Comparison of ENCODE assay signal across 1 cellular context in genomic region chr10:14571866-14572507, GRCh38.
TF ChIP-seq lines count a peak whose summit lies in the region.

No MANE protein-coding gene starts in this region.

TF ChIP-seq in HepG2, 621 proteins besides CTCF, POLR2A, EP300 and RAD21 (continued from another document and continues in another):
- TF ChIP-seq ZFYVE20 (CRISPR knock-in tag; IDR thresholded peaks at IDR 0.05; ENCODE audit: borderline replicate concordance, low read depth) (no peak), NFIC (IDR thresholded peaks at IDR 0.05; ENCODE audit: low read length) (peak; percentile 21; the same call in 1 of the 2 replicates), ZXDC (CRISPR knock-in tag; IDR thresholded peaks at IDR 0.05) (no peak), XRCC5 (optimal IDR thresholded peaks at IDR 0.05; ENCODE audit: low read length) (no peak), ZNF879 (CRISPR knock-in tag; IDR thresholded peaks at IDR 0.05) (no peak), ZNF468 (CRISPR knock-in tag; IDR thresholded peaks at IDR 0.05) (no peak), ZNF792 (CRISPR knock-in tag; IDR thresholded peaks at IDR 0.05) (peak; percentile 65; the same call in 1 of the 2 replicates), ZNF160 (CRISPR knock-in tag; IDR thresholded peaks at IDR 0.05) (no peak), STAT5B (CRISPR knock-in tag; IDR thresholded peaks at IDR 0.05) (no peak), ZNF30 (CRISPR knock-in tag; IDR thresholded peaks at IDR 0.05) (no peak), CBX2 (IDR thresholded peaks at IDR 0.05; ENCODE audit: low read depth, low read length) (no peak), CBX2 (CRISPR knock-in tag; IDR thresholded peaks at IDR 0.05; ENCODE audit: low read depth) (no peak), ZNF136 (CRISPR knock-in tag; IDR thresholded peaks at IDR 0.05; ENCODE audit: low read depth) (no peak), IKZF1 (IDR thresholded peaks at IDR 0.05) (no peak), RBFOX2 (IDR thresholded peaks at IDR 0.05; ENCODE audit: low read depth, low read length) (no peak), ZFP82 (CRISPR knock-in tag; IDR thresholded peaks at IDR 0.05; ENCODE audit: borderline replicate concordance) (no peak), PHF20 (CRISPR knock-in tag; IDR thresholded peaks at IDR 0.05) (no peak), SIX1 (CRISPR knock-in tag; IDR thresholded peaks at IDR 0.05; ENCODE audit: borderline replicate concordance) (peak; percentile 76; the same call in 1 of the 2 replicates), KLF15 (CRISPR knock-in tag; IDR thresholded peaks at IDR 0.05; ENCODE audit: borderline replicate concordance) (no peak), ZMAT3 (CRISPR knock-in tag; conservative IDR thresholded peaks at IDR 0.05) (no peak), BATF2 (CRISPR knock-in tag; IDR thresholded peaks at IDR 0.05) (no peak), ZFP37 (CRISPR knock-in tag; IDR thresholded peaks at IDR 0.05; ENCODE audit: borderline replicate concordance) (no peak), FLYWCH1 (CRISPR knock-in tag; IDR thresholded peaks at IDR 0.05) (no peak), HMGA1 (CRISPR knock-in tag; conservative IDR thresholded peaks at IDR 0.05) (no peak), ZNF256 (CRISPR knock-in tag; conservative IDR thresholded peaks at IDR 0.05) (no peak), NCOA5 (CRISPR knock-in tag; IDR thresholded peaks at IDR 0.05) (no peak), SALL1 (CRISPR knock-in tag; IDR thresholded peaks at IDR 0.05) (peak; percentile 80), CEBPZ (IDR thresholded peaks at IDR 0.05; ENCODE audit: low read length) (no peak), RNF2 (conservative IDR thresholded peaks at IDR 0.05; ENCODE audit: low read depth) (no peak), SKI (IDR thresholded peaks at IDR 0.05; ENCODE audit: partially characterized antibody) (peak; percentile 95), NCOA1 (CRISPR knock-in tag; IDR thresholded peaks at IDR 0.05) (no peak), AKAP8 (CRISPR knock-in tag; IDR thresholded peaks at IDR 0.05) (0 out of 2 replicates have a peak, but pooled peaks have one; percentile 53), ZNF800 (CRISPR knock-in tag; IDR thresholded peaks at IDR 0.05) (no peak), ZNF552 (CRISPR knock-in tag; IDR thresholded peaks at IDR 0.05; ENCODE audit: borderline replicate concordance) (no peak), ZNF746 (CRISPR knock-in tag; IDR thresholded peaks at IDR 0.05) (0 out of 2 replicates have a peak, but pooled peaks have one; percentile 43), GLMP (CRISPR knock-in tag; IDR thresholded peaks at IDR 0.05; ENCODE audit: borderline replicate concordance) (no peak), SIN3B (IDR thresholded peaks at IDR 0.05; ENCODE audit: low read length) (no peak), NFE2L1 (CRISPR knock-in tag; IDR thresholded peaks at IDR 0.05; ENCODE audit: borderline replicate concordance) (no peak), ZNF569 (CRISPR knock-in tag; IDR thresholded peaks at IDR 0.05; ENCODE audit: borderline replicate concordance) (no peak), ZFP1 (CRISPR knock-in tag; IDR thresholded peaks at IDR 0.05) (0 out of 2 replicates have a peak, but pooled peaks have one; percentile 55), ZNF446 (CRISPR knock-in tag; IDR thresholded peaks at IDR 0.05) (no peak), TP53 (CRISPR knock-in tag; conservative IDR thresholded peaks at IDR 0.05) (no peak), ZBTB7A (CRISPR knock-in tag; IDR thresholded peaks at IDR 0.05) (no peak), ZFP62 (CRISPR knock-in tag; IDR thresholded peaks at IDR 0.05) (no peak), GFI1 (CRISPR knock-in tag; IDR thresholded peaks at IDR 0.05; ENCODE audit: borderline replicate concordance) (peak; percentile 71; the same call in 1 of the 2 replicates), KDM2A (CRISPR knock-in tag; IDR thresholded peaks at IDR 0.05; ENCODE audit: borderline replicate concordance, low read depth) (peak; percentile 53; the same call in 1 of the 2 replicates), SOX5 (CRISPR knock-in tag; IDR thresholded peaks at IDR 0.05; ENCODE audit: borderline replicate concordance) (peak; percentile 86)
- TF ChIP-seq, protein P1, sequence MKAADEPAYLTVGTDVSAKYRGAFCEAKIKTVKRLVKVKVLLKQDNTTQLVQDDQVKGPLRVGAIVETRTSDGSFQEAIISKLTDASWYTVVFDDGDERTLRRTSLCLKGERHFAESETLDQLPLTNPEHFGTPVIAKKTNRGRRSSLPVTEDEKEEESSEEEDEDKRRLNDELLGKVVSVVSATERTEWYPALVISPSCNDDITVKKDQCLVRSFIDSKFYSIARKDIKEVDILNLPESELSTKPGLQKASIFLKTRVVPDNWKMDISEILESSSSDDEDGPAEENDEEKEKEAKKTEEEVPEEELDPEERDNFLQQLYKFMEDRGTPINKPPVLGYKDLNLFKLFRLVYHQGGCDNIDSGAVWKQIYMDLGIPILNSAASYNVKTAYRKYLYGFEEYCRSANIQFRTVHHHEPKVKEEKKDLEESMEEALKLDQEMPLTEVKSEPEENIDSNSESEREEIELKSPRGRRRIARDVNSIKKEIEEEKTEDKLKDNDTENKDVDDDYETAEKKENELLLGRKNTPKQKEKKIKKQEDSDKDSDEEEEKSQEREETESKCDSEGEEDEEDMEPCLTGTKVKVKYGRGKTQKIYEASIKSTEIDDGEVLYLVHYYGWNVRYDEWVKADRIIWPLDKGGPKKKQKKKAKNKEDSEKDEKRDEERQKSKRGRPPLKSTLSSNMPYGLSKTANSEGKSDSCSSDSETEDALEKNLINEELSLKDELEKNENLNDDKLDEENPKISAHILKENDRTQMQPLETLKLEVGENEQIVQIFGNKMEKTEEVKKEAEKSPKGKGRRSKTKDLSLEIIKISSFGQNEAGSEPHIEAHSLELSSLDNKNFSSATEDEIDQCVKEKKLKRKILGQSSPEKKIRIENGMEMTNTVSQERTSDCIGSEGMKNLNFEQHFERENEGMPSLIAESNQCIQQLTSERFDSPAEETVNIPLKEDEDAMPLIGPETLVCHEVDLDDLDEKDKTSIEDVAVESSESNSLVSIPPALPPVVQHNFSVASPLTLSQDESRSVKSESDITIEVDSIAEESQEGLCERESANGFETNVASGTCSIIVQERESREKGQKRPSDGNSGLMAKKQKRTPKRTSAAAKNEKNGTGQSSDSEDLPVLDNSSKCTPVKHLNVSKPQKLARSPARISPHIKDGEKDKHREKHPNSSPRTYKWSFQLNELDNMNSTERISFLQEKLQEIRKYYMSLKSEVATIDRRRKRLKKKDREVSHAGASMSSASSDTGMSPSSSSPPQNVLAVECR (CRISPR knock-in tag; IDR thresholded peaks at IDR 0.05; ENCODE audit: borderline replicate concordance), result no peak; the same call in 1 of the 2 replicates
- TF ChIP-seq, protein P2, sequence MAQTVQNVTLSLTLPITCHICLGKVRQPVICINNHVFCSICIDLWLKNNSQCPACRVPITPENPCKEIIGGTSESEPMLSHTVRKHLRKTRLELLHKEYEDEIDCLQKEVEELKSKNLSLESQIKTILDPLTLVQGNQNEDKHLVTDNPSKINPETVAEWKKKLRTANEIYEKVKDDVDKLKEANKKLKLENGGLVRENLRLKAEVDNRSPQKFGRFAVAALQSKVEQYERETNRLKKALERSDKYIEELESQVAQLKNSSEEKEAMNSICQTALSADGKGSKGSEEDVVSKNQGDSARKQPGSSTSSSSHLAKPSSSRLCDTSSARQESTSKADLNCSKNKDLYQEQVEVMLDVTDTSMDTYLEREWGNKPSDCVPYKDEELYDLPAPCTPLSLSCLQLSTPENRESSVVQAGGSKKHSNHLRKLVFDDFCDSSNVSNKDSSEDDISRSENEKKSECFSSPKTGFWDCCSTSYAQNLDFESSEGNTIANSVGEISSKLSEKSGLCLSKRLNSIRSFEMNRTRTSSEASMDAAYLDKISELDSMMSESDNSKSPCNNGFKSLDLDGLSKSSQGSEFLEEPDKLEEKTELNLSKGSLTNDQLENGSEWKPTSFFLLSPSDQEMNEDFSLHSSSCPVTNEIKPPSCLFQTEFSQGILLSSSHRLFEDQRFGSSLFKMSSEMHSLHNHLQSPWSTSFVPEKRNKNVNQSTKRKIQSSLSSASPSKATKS (CRISPR knock-in tag; IDR thresholded peaks at IDR 0.05), result no peak
- TF ChIP-seq, protein P3, sequence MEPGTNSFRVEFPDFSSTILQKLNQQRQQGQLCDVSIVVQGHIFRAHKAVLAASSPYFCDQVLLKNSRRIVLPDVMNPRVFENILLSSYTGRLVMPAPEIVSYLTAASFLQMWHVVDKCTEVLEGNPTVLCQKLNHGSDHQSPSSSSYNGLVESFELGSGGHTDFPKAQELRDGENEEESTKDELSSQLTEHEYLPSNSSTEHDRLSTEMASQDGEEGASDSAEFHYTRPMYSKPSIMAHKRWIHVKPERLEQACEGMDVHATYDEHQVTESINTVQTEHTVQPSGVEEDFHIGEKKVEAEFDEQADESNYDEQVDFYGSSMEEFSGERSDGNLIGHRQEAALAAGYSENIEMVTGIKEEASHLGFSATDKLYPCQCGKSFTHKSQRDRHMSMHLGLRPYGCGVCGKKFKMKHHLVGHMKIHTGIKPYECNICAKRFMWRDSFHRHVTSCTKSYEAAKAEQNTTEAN (CRISPR knock-in tag; conservative IDR thresholded peaks at IDR 0.05), result peak; percentile 62; the same call in 1 of the 2 replicates
